In genomic region chr7:115613836-115614235, GRCh38 we compare ENCODE assay signal across 22 cellular contexts.
DNase-seq lines count a peak whose midpoint lies in the region; ATAC-seq and TF ChIP-seq lines count a peak whose summit lies in the region.
"Had no signal": no experiment of that assay in that cellular context is flagged by ENCODE, and none has a peak within 500 bp of the region (broad histone marks: within the 10 kb centered on the region; RNA-seq: fewer than 3 reads in every experiment).

No MANE protein-coding gene starts in this region.

- peaks cover 5% of the 10 kb centered on the region; the same call in 1 of the 2 replicates for H3K4me1 ChIP-seq in GM23248 (ENCODE audit: insufficient read depth)
- H3K4me1 ChIP-seq: Caco-2, HAP-1 had no signal

- DNase-seq in AG04450 (ENCODE audit: low read depth, low spot score), result peak; percentile 4
- peak; percentile 19 for DNase-seq in GM23248
- DNase-seq in amniotic epithelial cell (ENCODE audit: low read depth), result peak; percentile 37
- DNase-seq in non-pigmented ciliary epithelial cell (ENCODE audit: low read depth), result peak; percentile 11
- no peak for DNase-seq in mesenteric fat pad (ENCODE audit: low spot score)
- DNase-seq in retina, result no peak
- DNase-seq: C1 segment of cervical spinal cord; Caco-2; CD8-positive, alpha-beta T cell; Karpas-422; NCI-H1105; NCI-H146; NCI-H1930; NCI-H2107; NCI-H446; NCI-H524 treated with DMSO at 0.1 percent for 48 hours; NCI-H774; SIG-M5 had no signal

- no peak overlapping the region for H3K27ac ChIP-seq in AG04450 (ENCODE audit: low read depth, low read length)
- H3K27ac ChIP-seq in GM23248, result no peak overlapping the region
- H3K27ac ChIP-seq: SK-N-MC had no signal

- no peaks in the 10 kb centered on the region for H3K36me3 ChIP-seq in GM23248 (ENCODE audit: low read depth)
- H3K36me3 ChIP-seq: HAP-1 had no signal

- no peaks in the 10 kb centered on the region for H3F3A ChIP-seq in GM23248 (ENCODE audit: insufficient read depth)

- ATAC-seq in GM19455 (IDR thresholded peaks at IDR 0.05; ENCODE audit: unreplicated experiment), result no peak
- ATAC-seq: CD8-positive, alpha-beta T cell; GM23338 had no signal

- no peaks in the 10 kb centered on the region for H4K20me1 ChIP-seq in GM23248 (ENCODE audit: insufficient read depth)

- in situ Hi-C loops in GM23248 (cut with MboI), result no loop called here

- TF ChIP-seq CTCF in AG04450 (IDR thresholded peaks at IDR 0.05; ENCODE audit: low read depth, low read length), result no peak

- H2AFZ ChIP-seq in GM23248, result no peak overlapping the region
- H2AFZ ChIP-seq: GM23338 had no signal

- no peak overlapping the region for H3K4me2 ChIP-seq in GM23248 (ENCODE audit: unreplicated experiment)
- H3K4me2 ChIP-seq: GM23338 had no signal

- no peaks in the 10 kb centered on the region for H3K9me2 ChIP-seq in GM23248 (ENCODE audit: insufficient read depth)

- H3K9me3 ChIP-seq in AG04450 (ENCODE audit: control insufficient read depth, insufficient read depth, low read length), result no peaks in the 10 kb centered on the region
- H3K9me3 ChIP-seq in GM23248 (ENCODE audit: low read depth), result no peaks in the 10 kb centered on the region
- H3K9me3 ChIP-seq: Caco-2, HAP-1 had no signal

- no peak overlapping the region for H3K9ac ChIP-seq in GM23248

- H3K27me3 ChIP-seq in AG04450 (ENCODE audit: control insufficient read depth, insufficient read depth, low read length) (peaks cover 2% of the 10 kb centered on the region), GM23248 (replicated peaks; ENCODE audit: insufficient read depth) (no peaks in the 10 kb centered on the region)

- H3K4me3 ChIP-seq in AG04450 (ENCODE audit: low read depth, low read length), result no peak overlapping the region
- no peak overlapping the region for H3K4me3 ChIP-seq in GM23248
- H3K4me3 ChIP-seq: GM23338, HAP-1, SK-N-MC had no signal

- H3K79me2 ChIP-seq in GM23248 (ENCODE audit: insufficient read depth), result no peaks in the 10 kb centered on the region

- POLR2A ChIA-PET in AG04450 (lab: Yijun Ruan, JAX), result no interaction called here

- WGBS in GM23248 (ENCODE audit: low coverage in 1 of 2, low lambda C conversion rate in 2 of 2, missing lambda C conversion rate in 2 of 2), 2 experiments, result 66 to 82% methylated on average over 3 to 4 of the region's 4 CpGs

- CTCF ChIA-PET in AG04450 (lab: Charles Lee), result no interaction called here

Comparison
In these comparisons a context has a peak if more than half of its experiments do, and no peak if none do; other contexts are left out.
1. DNase-seq: peak in AG04450 (single experiment), GM23248 (single experiment), amniotic epithelial cell (single experiment) and non-pigmented ciliary epithelial cell (single experiment); none in mesenteric fat pad (single experiment) and retina (single experiment).